Comparison of ENCODE assay signal across 24 cellular contexts in the genomic region with DNA sequence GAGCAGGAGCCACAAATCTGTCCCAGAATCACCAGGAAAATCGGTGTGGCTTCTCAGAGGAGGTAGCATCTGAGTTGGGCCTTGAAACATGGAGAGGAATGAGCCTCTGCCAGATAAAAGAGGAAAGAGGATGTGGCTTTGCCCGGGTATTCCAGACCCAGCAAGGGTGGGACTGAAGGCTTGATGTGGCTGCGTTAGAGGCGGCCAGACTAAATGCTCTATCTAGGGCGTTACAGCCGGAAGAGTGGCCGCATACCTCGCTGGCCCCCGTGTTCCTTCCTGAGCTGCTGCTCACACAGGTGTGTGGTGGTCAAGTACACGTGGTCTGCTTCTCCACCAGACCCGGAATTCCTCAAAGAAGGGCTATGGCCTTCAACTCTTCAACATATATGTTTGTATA.
"Had no signal": no experiment of that assay in that cellular context is flagged by ENCODE, and none has a peak within 500 bp of the region (broad histone marks: within the 10 kb centered on the region; RNA-seq: fewer than 3 reads in every experiment).

No MANE protein-coding gene starts in this region.

- H3K4me1 ChIP-seq: ascending aorta, colonic mucosa, uterus had no signal

- FAIRE-seq: pancreas had no signal

- H3K79me2 ChIP-seq: hepatocyte had no signal

- DNase-seq: activated CD4-positive, alpha-beta T cell treated with anti-CD3 and anti-CD28 coated beads, Interleukin-2, amount 10 ng/mL, durations not matched to agents 24 days and 14 days; activated CD4-positive, CD25-positive, alpha-beta regulatory T cell; activated CD8-positive, alpha-beta memory T cell treated with anti-CD3 and anti-CD28 coated beads for 24 hours; activated CD8-positive, alpha-beta memory T cell treated with anti-CD3 and anti-CD28 coated beads, Interleukin-2, amount 50 U/mL, for 48 hours; activated effector memory CD4-positive, alpha-beta T cell treated with anti-CD3 and anti-CD28 coated beads, Interleukin-2, amount 50 U/mL, for 16 hours; activated naive CD4-positive, alpha-beta T cell treated with anti-CD3 and anti-CD28 coated beads, Interleukin-2, amount 50 U/mL, for 16 hours; activated T-cell treated with anti-CD3 and anti-CD28 coated beads, Interleukin-2, amount 50 U/mL, for 48 hours; colonic mucosa; endodermal cell; foreskin fibroblast; mesenchymal stem cell; mucosa of descending colon; naive B cell; stimulated activated CD4-positive, alpha-beta T cell treated with anti-CD3 and anti-CD28 coated beads, Interleukin-4, amount 100 ng/mL, for 24 hours; stimulated activated naive B cell treated with anti-CD40 and anti-IgM and Interleukin-4, amounts not matched to agents 10 μg/mL and 1 μg/mL and 100 μg/mL, for 72 hours; tibial artery; uterus had no signal

- H3K36me3 ChIP-seq: ascending aorta, colonic mucosa, neutrophil, pancreas, tibial artery, uterus had no signal

- ATAC-seq: mucosa of descending colon; pancreas; sciatic nerve; stimulated activated naive B cell treated with anti-CD40 and anti-IgM and Interleukin-4, amounts not matched to agents 10 μg/mL and 1 μg/mL and 100 μg/mL, for 72 hours had no signal

- H3K9me3 ChIP-seq: ascending aorta, colonic mucosa, mucosa of descending colon, neutrophil, pancreas, tibial artery, uterus had no signal

- H3K9me3 Mint-ChIP-seq: activated CD4-positive, alpha-beta T cell treated with anti-CD3 and anti-CD28 coated beads, Interleukin-2, amount 10 ng/mL, durations not matched to agents 24 days and 14 days; central memory CD8-positive, alpha-beta T cell; endodermal cell; naive B cell; stimulated activated naive B cell treated with anti-CD40 and anti-IgM and Interleukin-4, amounts not matched to agents 10 μg/mL and 1 μg/mL and 100 μg/mL, for 72 hours had no signal

- H3K27me3 ChIP-seq: ascending aorta, colonic mucosa, hepatocyte, pancreas, uterus had no signal

- H3K27me3 Mint-ChIP-seq: central memory CD8-positive, alpha-beta T cell had no signal

- H3K4me3 Mint-ChIP-seq: activated CD4-positive, alpha-beta T cell treated with anti-CD3 and anti-CD28 coated beads, Interleukin-2, amount 10 ng/mL, durations not matched to agents 24 days and 14 days; central memory CD8-positive, alpha-beta T cell; endodermal cell; stimulated activated naive B cell treated with anti-CD40 and anti-IgM and Interleukin-4, amounts not matched to agents 10 μg/mL and 1 μg/mL and 100 μg/mL, for 72 hours had no signal

- H3K27ac Mint-ChIP-seq: activated CD4-positive, alpha-beta T cell treated with anti-CD3 and anti-CD28 coated beads, Interleukin-2, amount 10 ng/mL, durations not matched to agents 24 days and 14 days; endodermal cell had no signal

- H3K4me3 ChIP-seq: ascending aorta, colonic mucosa, hepatocyte, mucosa of descending colon, pancreas, tibial artery, uterus had no signal

- H3K27ac ChIP-seq: ascending aorta, colonic mucosa, epithelial cell of prostate, hepatocyte, neutrophil, pancreas, tibial artery, uterus had no signal

- H3K36me3 Mint-ChIP-seq: naive B cell; stimulated activated naive B cell treated with anti-CD40 and anti-IgM and Interleukin-4, amounts not matched to agents 10 μg/mL and 1 μg/mL and 100 μg/mL, for 72 hours had no signal

- H3K4me2 ChIP-seq: hepatocyte had no signal

- H3K4me1 Mint-ChIP-seq: central memory CD8-positive, alpha-beta T cell had no signal

- H2AFZ ChIP-seq: hepatocyte had no signal
